In genomic region chr6:128570439-128571063, GRCh38 we compare ENCODE assay signal across 16 cellular contexts.
DNase-seq lines count a peak whose midpoint lies in the region; ATAC-seq and TF ChIP-seq lines count a peak whose summit lies in the region.
"Had no signal": no experiment of that assay in that cellular context is flagged by ENCODE, and none has a peak within 500 bp of the region (broad histone marks: within the 10 kb centered on the region; RNA-seq: fewer than 3 reads in every experiment).

No MANE protein-coding gene starts in this region.

- H3K27ac ChIP-seq in RWPE2 (ENCODE audit: poor library complexity, severe bottlenecking) (peak overlapping the region; percentile 97), skin epidermis (peak overlapping the region in 15 of 21 experiments; percentile 5 to 73 (median 44))
- H3K27ac ChIP-seq: 22Rv1, KMS-11 had no signal

- TF ChIP-seq CTCF in RWPE2 (IDR thresholded peaks at IDR 0.05; ENCODE audit: poor library complexity, severe bottlenecking): no peak
- TF ChIP-seq CTCF in fibroblast of mammary gland (conservative IDR thresholded peaks at IDR 0.05; ENCODE audit: control insufficient read depth, insufficient read depth, low read depth, low read length): no peak

- no peaks in the 10 kb centered on the region for H3K36me3 ChIP-seq in RWPE2 (ENCODE audit: low read depth)

- ATAC-seq in RWPE2 (ENCODE audit: low read depth) (peak; percentile 30), HG03342 (IDR thresholded peaks at IDR 0.05; ENCODE audit: unreplicated experiment) (no peak)
- ATAC-seq: activated naive CD8-positive, alpha-beta T cell treated with anti-CD3 and anti-CD28 coated beads, Interleukin-2, amount 50 U/mL, for 24 hours had no signal

- H3K4me3 ChIP-seq in RWPE2 (ENCODE audit: severe bottlenecking): no peak overlapping the region
- H3K4me3 ChIP-seq in fibroblast of mammary gland (ENCODE audit: control insufficient read depth, low read depth, low read length): no peak overlapping the region
- H3K4me3 ChIP-seq in skin epidermis: peak overlapping the region in 1 of 7 experiments; percentile 13

- peaks cover 63% of the 10 kb centered on the region for H3K4me1 ChIP-seq in RWPE2 (ENCODE audit: insufficient read depth, poor library complexity, severe bottlenecking)

- DNase-seq in DMS 273 (lab: John Stamatoyannopoulos, UW; ENCODE audit: unreplicated experiment) (peak; percentile 18), DMS 273 treated with DMSO at 0.1 percent for 48 hours (lab: John Stamatoyannopoulos, UW) (no peak), RWPE2 (ENCODE audit: low spot score) (no peak), fibroblast of mammary gland (ENCODE audit: low read depth) (peak; percentile 23), cerebellar nuclear complex (lab: John Stamatoyannopoulos, UW) (no peak), NOMO-1 (lab: John Stamatoyannopoulos, UW; ENCODE audit: unreplicated experiment in 2 of 2) (no peak)
- DNase-seq: activated naive CD8-positive, alpha-beta T cell treated with anti-CD3 and anti-CD28 coated beads, Interleukin-2, amount 50 U/mL, for 24 hours; DMS153; endodermal cell; NCI-H510A treated with DMSO at 0.1 percent for 48 hours; nucleus accumbens; T-helper 2 cell had no signal

- H3K27me3 ChIP-seq in RWPE2 (ENCODE audit: insufficient read depth, poor library complexity, severe bottlenecking): no peaks in the 10 kb centered on the region

- no peaks in the 10 kb centered on the region for H3K9me3 ChIP-seq in RWPE2 (ENCODE audit: severe bottlenecking)

Comparison
In these comparisons a context has a peak if more than half of its experiments do, and no peak if none do; other contexts are left out.
1. DNase-seq: peak in DMS 273 (single experiment) and fibroblast of mammary gland (single experiment); none in DMS 273 treated with DMSO at 0.1 percent for 48 hours (single experiment), RWPE2 (single experiment), cerebellar nuclear complex (0 of 2) and NOMO-1 (0 of 2).